2 cellular contexts compared by ENCODE assay signal in the genomic region with DNA sequence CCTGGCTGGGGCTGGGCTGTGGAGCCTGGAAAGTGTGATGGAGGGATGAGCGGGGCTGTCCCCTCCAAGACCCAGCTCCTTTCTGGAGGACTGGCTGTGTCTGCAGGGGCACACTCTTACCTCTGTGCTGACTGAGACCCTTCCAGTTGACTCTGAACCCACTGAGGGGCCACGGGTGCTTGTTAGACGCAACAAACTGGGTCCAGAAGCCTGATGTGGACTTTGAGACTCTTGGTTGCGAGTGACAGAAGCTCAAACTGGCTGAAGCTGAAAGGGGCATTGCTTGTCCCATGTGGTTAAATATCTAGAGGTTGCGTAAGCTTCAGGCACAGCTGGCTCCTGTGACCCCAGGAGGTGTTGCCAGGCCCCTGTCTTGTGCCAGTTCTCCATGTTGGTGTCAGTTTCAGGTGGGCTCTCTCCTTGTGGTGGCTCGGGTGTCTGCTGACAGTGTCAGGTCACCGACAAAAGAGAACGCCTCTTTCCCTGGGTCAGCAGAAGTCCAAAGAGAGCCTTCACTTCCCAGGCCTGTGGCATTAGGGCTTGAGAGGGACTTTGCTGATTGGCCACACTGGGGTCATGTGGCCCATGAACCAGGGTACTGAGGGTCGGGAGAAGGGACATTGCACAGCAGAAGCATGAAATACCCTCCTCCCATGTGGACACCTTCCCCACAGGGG.
A peak's percentile ranks its signal among the peaks of the same experiment; 100 is the strongest.
TF ChIP-seq lines count a peak whose summit lies in the region.

No MANE protein-coding gene starts in this region.

TF ChIP-seq in WTC11, 78 proteins besides CTCF, POLR2A, EP300 and RAD21 (continued from another document):
- TF ChIP-seq EMX1 (CRISPR knock-in tag; IDR thresholded peaks at IDR 0.05) (no peak), ZNF396 (CRISPR knock-in tag; IDR thresholded peaks at IDR 0.05; ENCODE audit: borderline replicate concordance) (no peak), ATF1 (CRISPR knock-in tag; IDR thresholded peaks at IDR 0.05) (no peak), JAZF1 (CRISPR knock-in tag; IDR thresholded peaks at IDR 0.05) (no peak)
- TF ChIP-seq, protein P1, sequence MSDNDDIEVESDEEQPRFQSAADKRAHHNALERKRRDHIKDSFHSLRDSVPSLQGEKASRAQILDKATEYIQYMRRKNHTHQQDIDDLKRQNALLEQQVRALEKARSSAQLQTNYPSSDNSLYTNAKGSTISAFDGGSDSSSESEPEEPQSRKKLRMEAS (CRISPR knock-in tag; IDR thresholded peaks at IDR 0.05) = no peak
- TF ChIP-seq, protein P2, sequence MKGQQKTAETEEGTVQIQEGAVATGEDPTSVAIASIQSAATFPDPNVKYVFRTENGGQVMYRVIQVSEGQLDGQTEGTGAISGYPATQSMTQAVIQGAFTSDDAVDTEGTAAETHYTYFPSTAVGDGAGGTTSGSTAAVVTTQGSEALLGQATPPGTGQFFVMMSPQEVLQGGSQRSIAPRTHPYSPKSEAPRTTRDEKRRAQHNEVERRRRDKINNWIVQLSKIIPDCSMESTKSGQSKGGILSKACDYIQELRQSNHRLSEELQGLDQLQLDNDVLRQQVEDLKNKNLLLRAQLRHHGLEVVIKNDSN (CRISPR knock-in tag; IDR thresholded peaks at IDR 0.05) = peak; percentile 27; the same call in 1 of the 2 replicates
- TF ChIP-seq, protein P3, sequence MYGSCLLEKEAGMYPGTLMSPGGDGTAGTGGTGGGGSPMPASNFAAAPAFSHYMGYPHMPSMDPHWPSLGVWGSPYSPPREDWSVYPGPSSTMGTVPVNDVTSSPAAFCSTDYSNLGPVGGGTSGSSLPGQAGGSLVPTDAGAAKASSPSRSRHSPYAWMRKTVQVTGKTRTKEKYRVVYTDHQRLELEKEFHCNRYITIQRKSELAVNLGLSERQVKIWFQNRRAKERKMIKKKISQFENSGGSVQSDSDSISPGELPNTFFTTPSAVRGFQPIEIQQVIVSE (CRISPR knock-in tag; IDR thresholded peaks at IDR 0.05; ENCODE audit: borderline replicate concordance) = no peak
- TF ChIP-seq, protein P4, sequence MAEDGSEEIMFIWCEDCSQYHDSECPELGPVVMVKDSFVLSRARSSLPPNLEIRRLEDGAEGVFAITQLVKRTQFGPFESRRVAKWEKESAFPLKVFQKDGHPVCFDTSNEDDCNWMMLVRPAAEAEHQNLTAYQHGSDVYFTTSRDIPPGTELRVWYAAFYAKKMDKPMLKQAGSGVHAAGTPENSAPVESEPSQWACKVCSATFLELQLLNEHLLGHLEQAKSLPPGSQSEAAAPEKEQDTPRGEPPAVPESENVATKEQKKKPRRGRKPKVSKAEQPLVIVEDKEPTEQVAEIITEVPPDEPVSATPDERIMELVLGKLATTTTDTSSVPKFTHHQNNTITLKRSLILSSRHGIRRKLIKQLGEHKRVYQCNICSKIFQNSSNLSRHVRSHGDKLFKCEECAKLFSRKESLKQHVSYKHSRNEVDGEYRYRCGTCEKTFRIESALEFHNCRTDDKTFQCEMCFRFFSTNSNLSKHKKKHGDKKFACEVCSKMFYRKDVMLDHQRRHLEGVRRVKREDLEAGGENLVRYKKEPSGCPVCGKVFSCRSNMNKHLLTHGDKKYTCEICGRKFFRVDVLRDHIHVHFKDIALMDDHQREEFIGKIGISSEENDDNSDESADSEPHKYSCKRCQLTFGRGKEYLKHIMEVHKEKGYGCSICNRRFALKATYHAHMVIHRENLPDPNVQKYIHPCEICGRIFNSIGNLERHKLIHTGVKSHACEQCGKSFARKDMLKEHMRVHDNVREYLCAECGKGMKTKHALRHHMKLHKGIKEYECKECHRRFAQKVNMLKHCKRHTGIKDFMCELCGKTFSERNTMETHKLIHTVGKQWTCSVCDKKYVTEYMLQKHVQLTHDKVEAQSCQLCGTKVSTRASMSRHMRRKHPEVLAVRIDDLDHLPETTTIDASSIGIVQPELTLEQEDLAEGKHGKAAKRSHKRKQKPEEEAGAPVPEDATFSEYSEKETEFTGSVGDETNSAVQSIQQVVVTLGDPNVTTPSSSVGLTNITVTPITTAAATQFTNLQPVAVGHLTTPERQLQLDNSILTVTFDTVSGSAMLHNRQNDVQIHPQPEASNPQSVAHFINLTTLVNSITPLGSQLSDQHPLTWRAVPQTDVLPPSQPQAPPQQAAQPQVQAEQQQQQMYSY (CRISPR knock-in tag; IDR thresholded peaks at IDR 0.05) = no peak

TF ChIP-seq in HepG2, 621 proteins besides CTCF, POLR2A, EP300 and RAD21 (continued from another document and continues in another):
- TF ChIP-seq, protein P5, sequence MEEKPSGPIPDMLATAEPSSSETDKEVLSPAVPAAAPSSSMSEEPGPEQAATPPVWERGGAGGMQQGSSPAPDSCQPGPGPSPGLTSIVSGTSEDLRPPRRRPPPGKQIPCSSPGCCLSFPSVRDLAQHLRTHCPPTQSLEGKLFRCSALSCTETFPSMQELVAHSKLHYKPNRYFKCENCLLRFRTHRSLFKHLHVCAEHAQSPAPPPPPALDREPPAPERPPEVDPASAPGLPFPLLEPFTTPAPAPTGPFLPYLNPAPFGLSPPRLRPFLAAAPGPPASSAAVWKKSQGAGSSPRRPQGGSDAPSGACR (CRISPR knock-in tag; IDR thresholded peaks at IDR 0.05) = no peak
- TF ChIP-seq, protein P6, sequence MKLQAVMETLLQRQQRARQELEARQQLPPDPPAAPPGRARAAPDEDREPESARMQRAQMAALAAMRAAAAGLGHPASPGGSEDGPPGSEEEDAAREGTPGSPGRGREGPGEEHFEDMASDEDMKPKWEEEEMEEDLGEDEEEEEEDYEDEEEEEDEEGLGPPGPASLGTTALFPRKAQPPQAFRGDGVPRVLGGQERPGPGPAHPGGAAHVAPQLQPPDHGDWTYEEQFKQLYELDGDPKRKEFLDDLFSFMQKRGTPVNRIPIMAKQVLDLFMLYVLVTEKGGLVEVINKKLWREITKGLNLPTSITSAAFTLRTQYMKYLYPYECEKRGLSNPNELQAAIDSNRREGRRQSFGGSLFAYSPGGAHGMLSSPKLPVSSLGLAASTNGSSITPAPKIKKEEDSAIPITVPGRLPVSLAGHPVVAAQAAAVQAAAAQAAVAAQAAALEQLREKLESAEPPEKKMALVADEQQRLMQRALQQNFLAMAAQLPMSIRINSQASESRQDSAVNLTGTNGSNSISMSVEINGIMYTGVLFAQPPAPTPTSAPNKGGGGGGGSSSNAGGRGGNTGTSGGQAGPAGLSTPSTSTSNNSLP (IDR thresholded peaks at IDR 0.05; ENCODE audit: low read depth, low read length) = no peak
- TF ChIP-seq RXRB (CRISPR knock-in tag; IDR thresholded peaks at IDR 0.05; ENCODE audit: borderline replicate concordance) = peak; percentile 64; the same call in 1 of the 2 replicates
- TF ChIP-seq NONO (IDR thresholded peaks at IDR 0.05) = no peak
- peak; percentile 74; the same call in 1 of the 2 replicates for TF ChIP-seq NONO (CRISPR knock-in tag; conservative IDR thresholded peaks at IDR 0.05)
- TF ChIP-seq ZNF225 (CRISPR knock-in tag; IDR thresholded peaks at IDR 0.05) = no peak
- 0 out of 2 replicates have a peak, but pooled peaks have one; percentile 2 for TF ChIP-seq KDM4B (CRISPR knock-in tag; IDR thresholded peaks at IDR 0.05)
- TF ChIP-seq, protein P7, sequence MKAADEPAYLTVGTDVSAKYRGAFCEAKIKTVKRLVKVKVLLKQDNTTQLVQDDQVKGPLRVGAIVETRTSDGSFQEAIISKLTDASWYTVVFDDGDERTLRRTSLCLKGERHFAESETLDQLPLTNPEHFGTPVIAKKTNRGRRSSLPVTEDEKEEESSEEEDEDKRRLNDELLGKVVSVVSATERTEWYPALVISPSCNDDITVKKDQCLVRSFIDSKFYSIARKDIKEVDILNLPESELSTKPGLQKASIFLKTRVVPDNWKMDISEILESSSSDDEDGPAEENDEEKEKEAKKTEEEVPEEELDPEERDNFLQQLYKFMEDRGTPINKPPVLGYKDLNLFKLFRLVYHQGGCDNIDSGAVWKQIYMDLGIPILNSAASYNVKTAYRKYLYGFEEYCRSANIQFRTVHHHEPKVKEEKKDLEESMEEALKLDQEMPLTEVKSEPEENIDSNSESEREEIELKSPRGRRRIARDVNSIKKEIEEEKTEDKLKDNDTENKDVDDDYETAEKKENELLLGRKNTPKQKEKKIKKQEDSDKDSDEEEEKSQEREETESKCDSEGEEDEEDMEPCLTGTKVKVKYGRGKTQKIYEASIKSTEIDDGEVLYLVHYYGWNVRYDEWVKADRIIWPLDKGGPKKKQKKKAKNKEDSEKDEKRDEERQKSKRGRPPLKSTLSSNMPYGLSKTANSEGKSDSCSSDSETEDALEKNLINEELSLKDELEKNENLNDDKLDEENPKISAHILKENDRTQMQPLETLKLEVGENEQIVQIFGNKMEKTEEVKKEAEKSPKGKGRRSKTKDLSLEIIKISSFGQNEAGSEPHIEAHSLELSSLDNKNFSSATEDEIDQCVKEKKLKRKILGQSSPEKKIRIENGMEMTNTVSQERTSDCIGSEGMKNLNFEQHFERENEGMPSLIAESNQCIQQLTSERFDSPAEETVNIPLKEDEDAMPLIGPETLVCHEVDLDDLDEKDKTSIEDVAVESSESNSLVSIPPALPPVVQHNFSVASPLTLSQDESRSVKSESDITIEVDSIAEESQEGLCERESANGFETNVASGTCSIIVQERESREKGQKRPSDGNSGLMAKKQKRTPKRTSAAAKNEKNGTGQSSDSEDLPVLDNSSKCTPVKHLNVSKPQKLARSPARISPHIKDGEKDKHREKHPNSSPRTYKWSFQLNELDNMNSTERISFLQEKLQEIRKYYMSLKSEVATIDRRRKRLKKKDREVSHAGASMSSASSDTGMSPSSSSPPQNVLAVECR (CRISPR knock-in tag; IDR thresholded peaks at IDR 0.05; ENCODE audit: borderline replicate concordance) = peak; percentile 64; the same call in 1 of the 2 replicates
- TF ChIP-seq, protein P8, sequence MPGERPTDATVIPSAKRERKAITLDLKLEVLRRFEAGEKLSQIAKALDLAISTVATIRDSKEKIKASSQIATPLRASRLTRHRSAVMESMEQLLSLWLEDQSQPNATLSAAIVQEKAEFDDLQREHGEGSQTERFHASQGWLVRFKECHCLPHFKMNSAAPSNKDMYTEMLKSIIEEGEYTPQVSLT (CRISPR knock-in tag; IDR thresholded peaks at IDR 0.05; ENCODE audit: borderline replicate concordance, low read depth) = no peak
- no peak for TF ChIP-seq ZNF678 (CRISPR knock-in tag; IDR thresholded peaks at IDR 0.05)
- TF ChIP-seq, protein P9, sequence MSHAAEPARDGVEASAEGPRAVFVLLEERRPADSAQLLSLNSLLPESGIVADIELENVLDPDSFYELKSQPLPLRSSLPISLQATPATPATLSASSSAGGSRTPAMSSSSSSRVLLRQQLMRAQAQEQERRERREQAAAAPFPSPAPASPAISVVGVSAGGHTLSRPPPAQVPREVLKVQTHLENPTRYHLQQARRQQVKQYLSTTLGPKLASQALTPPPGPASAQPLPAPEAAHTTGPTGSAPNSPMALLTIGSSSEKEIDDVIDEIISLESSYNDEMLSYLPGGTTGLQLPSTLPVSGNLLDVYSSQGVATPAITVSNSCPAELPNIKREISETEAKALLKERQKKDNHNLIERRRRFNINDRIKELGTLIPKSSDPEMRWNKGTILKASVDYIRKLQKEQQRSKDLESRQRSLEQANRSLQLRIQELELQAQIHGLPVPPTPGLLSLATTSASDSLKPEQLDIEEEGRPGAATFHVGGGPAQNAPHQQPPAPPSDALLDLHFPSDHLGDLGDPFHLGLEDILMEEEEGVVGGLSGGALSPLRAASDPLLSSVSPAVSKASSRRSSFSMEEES (CRISPR knock-in tag; IDR thresholded peaks at IDR 0.05) = peak; percentile 72
- no peak for TF ChIP-seq SIX1 (CRISPR knock-in tag; IDR thresholded peaks at IDR 0.05; ENCODE audit: borderline replicate concordance)
- TF ChIP-seq KDM3A (CRISPR knock-in tag; IDR thresholded peaks at IDR 0.05; ENCODE audit: low read depth) = peak; percentile 59; the same call in 1 of the 2 replicates
- no peak for TF ChIP-seq ZNF768 (CRISPR knock-in tag; IDR thresholded peaks at IDR 0.05)
- TF ChIP-seq KAT8 (CRISPR knock-in tag; IDR thresholded peaks at IDR 0.05) = 0 out of 2 replicates have a peak, but pooled peaks have one; percentile 44
- TF ChIP-seq TBX3 (IDR thresholded peaks at IDR 0.05; ENCODE audit: borderline replicate concordance) = no peak
- TF ChIP-seq, protein P10, sequence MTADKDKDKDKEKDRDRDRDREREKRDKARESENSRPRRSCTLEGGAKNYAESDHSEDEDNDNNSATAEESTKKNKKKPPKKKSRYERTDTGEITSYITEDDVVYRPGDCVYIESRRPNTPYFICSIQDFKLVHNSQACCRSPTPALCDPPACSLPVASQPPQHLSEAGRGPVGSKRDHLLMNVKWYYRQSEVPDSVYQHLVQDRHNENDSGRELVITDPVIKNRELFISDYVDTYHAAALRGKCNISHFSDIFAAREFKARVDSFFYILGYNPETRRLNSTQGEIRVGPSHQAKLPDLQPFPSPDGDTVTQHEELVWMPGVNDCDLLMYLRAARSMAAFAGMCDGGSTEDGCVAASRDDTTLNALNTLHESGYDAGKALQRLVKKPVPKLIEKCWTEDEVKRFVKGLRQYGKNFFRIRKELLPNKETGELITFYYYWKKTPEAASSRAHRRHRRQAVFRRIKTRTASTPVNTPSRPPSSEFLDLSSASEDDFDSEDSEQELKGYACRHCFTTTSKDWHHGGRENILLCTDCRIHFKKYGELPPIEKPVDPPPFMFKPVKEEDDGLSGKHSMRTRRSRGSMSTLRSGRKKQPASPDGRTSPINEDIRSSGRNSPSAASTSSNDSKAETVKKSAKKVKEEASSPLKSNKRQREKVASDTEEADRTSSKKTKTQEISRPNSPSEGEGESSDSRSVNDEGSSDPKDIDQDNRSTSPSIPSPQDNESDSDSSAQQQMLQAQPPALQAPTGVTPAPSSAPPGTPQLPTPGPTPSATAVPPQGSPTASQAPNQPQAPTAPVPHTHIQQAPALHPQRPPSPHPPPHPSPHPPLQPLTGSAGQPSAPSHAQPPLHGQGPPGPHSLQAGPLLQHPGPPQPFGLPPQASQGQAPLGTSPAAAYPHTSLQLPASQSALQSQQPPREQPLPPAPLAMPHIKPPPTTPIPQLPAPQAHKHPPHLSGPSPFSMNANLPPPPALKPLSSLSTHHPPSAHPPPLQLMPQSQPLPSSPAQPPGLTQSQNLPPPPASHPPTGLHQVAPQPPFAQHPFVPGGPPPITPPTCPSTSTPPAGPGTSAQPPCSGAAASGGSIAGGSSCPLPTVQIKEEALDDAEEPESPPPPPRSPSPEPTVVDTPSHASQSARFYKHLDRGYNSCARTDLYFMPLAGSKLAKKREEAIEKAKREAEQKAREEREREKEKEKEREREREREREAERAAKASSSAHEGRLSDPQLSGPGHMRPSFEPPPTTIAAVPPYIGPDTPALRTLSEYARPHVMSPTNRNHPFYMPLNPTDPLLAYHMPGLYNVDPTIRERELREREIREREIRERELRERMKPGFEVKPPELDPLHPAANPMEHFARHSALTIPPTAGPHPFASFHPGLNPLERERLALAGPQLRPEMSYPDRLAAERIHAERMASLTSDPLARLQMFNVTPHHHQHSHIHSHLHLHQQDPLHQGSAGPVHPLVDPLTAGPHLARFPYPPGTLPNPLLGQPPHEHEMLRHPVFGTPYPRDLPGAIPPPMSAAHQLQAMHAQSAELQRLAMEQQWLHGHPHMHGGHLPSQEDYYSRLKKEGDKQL (CRISPR knock-in tag; IDR thresholded peaks at IDR 0.05; ENCODE audit: low read depth) = no peak
- 0 out of 2 replicates have a peak, but pooled peaks have one; percentile 25 for TF ChIP-seq PHF8 (CRISPR knock-in tag; IDR thresholded peaks at IDR 0.05)
- TF ChIP-seq KMT2B (CRISPR knock-in tag; IDR thresholded peaks at IDR 0.05) = no peak; the same call in 1 of the 2 replicates
- no peak for TF ChIP-seq ZFYVE20 (CRISPR knock-in tag; IDR thresholded peaks at IDR 0.05; ENCODE audit: borderline replicate concordance, low read depth)
- TF ChIP-seq YEATS2 (CRISPR knock-in tag; IDR thresholded peaks at IDR 0.05; ENCODE audit: borderline replicate concordance) = peak; percentile 21; the same call in 1 of the 2 replicates
- peak; percentile 43; the same call in 1 of the 2 replicates for TF ChIP-seq BCL6 (CRISPR knock-in tag; IDR thresholded peaks at IDR 0.05)
- TF ChIP-seq ZNF296 (CRISPR knock-in tag; conservative IDR thresholded peaks at IDR 0.05) = no peak
- no peak for TF ChIP-seq HDAC6 (IDR thresholded peaks at IDR 0.05; ENCODE audit: low read depth, low read length)
- TF ChIP-seq MXD4 (CRISPR knock-in tag; IDR thresholded peaks at IDR 0.05) = peak; percentile 47; the same call in 1 of the 2 replicates
- no peak for TF ChIP-seq ZNF7 (CRISPR knock-in tag; IDR thresholded peaks at IDR 0.05)
- TF ChIP-seq IKZF4 (CRISPR knock-in tag; IDR thresholded peaks at IDR 0.05; ENCODE audit: borderline replicate concordance, low read depth, not compliant biosample characterization) = peak; percentile 56
- TF ChIP-seq BHLHE40 (IDR thresholded peaks at IDR 0.05; ENCODE audit: low read length) = no peak
